In the genomic region with DNA sequence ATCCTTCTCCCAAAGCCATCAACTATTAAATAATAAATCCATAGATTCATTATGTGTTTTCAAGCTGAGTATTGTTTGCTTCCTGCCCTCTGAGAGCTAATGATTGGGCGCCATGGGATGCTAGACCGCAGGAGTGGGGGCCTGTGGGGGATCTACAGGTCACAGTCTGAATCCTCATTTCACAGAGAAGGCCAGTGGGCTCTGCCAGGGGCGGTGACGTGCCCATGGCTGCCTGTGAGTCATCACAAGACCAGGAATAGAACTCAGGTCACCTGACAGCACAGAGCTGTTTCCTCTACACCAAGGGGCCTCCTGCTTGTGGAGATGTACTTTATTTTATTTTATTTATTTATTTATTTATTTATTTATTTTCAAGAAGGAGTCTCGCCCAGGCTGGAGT, we compare ENCODE assay signal across 8 cellular contexts. TPM values are rescaled to one million over a fixed set of nuclear protein-coding genes. Genes with fewer than 3 reads are reported as not detected.
DNase-seq lines count a peak whose midpoint lies in the region; TF ChIP-seq lines count a peak whose summit lies in the region.

No MANE protein-coding gene starts in this region.

- no peak overlapping the region for H3K18ac ChIP-seq in trophoblast cell (ENCODE audit: low read length)

- no peak overlapping the region for H3K4ac ChIP-seq in trophoblast cell (ENCODE audit: low read depth, low read length)

- H3K27ac Mint-ChIP-seq in activated T-helper 1 cell treated with anti-CD3 and anti-CD28 coated beads, Interleukin-12 subunit alpha, Interleukin-12 subunit beta, Interleukin-2, Interleukin-4 antibody, amounts not matched to agents 30 ng/mL and 10 ng/mL and 1 ng/mL, durations not matched to agents 14 hours and 24 hours and 36 hours: peak overlapping the region; percentile 23

- H3K36me3 Mint-ChIP-seq in activated T-helper 1 cell treated with anti-CD3 and anti-CD28 coated beads, Interleukin-12 subunit alpha, Interleukin-12 subunit beta, Interleukin-2, Interleukin-4 antibody, amounts not matched to agents 30 ng/mL and 10 ng/mL and 1 ng/mL, durations not matched to agents 14 hours and 24 hours and 36 hours (ENCODE audit: low read depth): no peaks in the 10 kb centered on the region

- no peak overlapping the region for H3K9ac ChIP-seq in trophoblast cell (ENCODE audit: low read length)

- H3K36me3 ChIP-seq in trophoblast cell (ENCODE audit: control insufficient read depth in 1 of 2, insufficient read depth in 2 of 2, low read length in 2 of 2): no peaks in the 10 kb centered on the region

- no peaks in the 10 kb centered on the region for H3K27me3 ChIP-seq in trophoblast cell (ENCODE audit: insufficient read depth, low read length)

- H3K27me3 Mint-ChIP-seq in activated T-helper 1 cell treated with anti-CD3 and anti-CD28 coated beads, Interleukin-12 subunit alpha, Interleukin-12 subunit beta, Interleukin-2, Interleukin-4 antibody, amounts not matched to agents 30 ng/mL and 10 ng/mL and 1 ng/mL, durations not matched to agents 14 hours and 24 hours and 36 hours (ENCODE audit: insufficient read depth): no peaks in the 10 kb centered on the region

- no peak overlapping the region for H4K8ac ChIP-seq in trophoblast cell (ENCODE audit: low read depth, low read length)

- no peak overlapping the region for H2AFZ ChIP-seq in trophoblast cell (ENCODE audit: insufficient read depth, low read length, poor library complexity)

- no peaks in the 10 kb centered on the region for H3K4me1 ChIP-seq in trophoblast cell (ENCODE audit: control insufficient read depth in 1 of 2, insufficient read depth in 2 of 2, low read length in 2 of 2)

- intact Hi-C loops in activated T-helper 1 cell treated with anti-CD3 and anti-CD28 coated beads, Interleukin-12 subunit alpha, Interleukin-12 subunit beta, Interleukin-2, Interleukin-4 antibody, amounts not matched to agents 30 ng/mL and 10 ng/mL and 1 ng/mL, durations not matched to agents 14 hours and 24 hours and 36 hours (cut with micrococcal nuclease): no loop called here

- peaks cover 33% of the 10 kb centered on the region for H3K4me1 Mint-ChIP-seq in activated T-helper 1 cell treated with anti-CD3 and anti-CD28 coated beads, Interleukin-12 subunit alpha, Interleukin-12 subunit beta, Interleukin-2, Interleukin-4 antibody, amounts not matched to agents 30 ng/mL and 10 ng/mL and 1 ng/mL, durations not matched to agents 14 hours and 24 hours and 36 hours (ENCODE audit: low read depth)

- no peak overlapping the region for H2AK5ac ChIP-seq in trophoblast cell (ENCODE audit: low read length)

- H3K9me3 ChIP-seq in trophoblast cell (ENCODE audit: insufficient read depth, low read depth, low read length): no peaks in the 10 kb centered on the region

- WGBS in trophoblast cell (ENCODE audit: extremely low coverage, insufficient coverage, insufficient read length): no CpG with 5 or more reads among the region's 5 CpGs

- H3K79me2 ChIP-seq in trophoblast cell (ENCODE audit: control insufficient read depth, insufficient read depth, low read length, poor library complexity): no peaks in the 10 kb centered on the region

- TF ChIP-seq POLR2A in NB4 (IDR thresholded peaks at IDR 0.05; ENCODE audit: extremely low read depth, insufficient read length): no peak

- no peak overlapping the region for H2BK12ac ChIP-seq in trophoblast cell (ENCODE audit: low read length)

- TF ChIP-seq CTCF in NB4 (IDR thresholded peaks at IDR 0.05; ENCODE audit: low read depth, low read length) (no peak), fibroblast of villous mesenchyme (IDR thresholded peaks at IDR 0.05; ENCODE audit: insufficient read depth, low read depth, low read length) (no peak)

- no peak overlapping the region for H3K23ac ChIP-seq in trophoblast cell (ENCODE audit: low read length)

- peak overlapping the region; percentile 57 for H3K4me3 Mint-ChIP-seq in activated T-helper 1 cell treated with anti-CD3 and anti-CD28 coated beads, Interleukin-12 subunit alpha, Interleukin-12 subunit beta, Interleukin-2, Interleukin-4 antibody, amounts not matched to agents 30 ng/mL and 10 ng/mL and 1 ng/mL, durations not matched to agents 14 hours and 24 hours and 36 hours

- DNase-seq in ELR (ENCODE audit: low read depth) (peak; percentile 88), NB4 (ENCODE audit: low read depth) (peak; percentile 67), fibroblast of villous mesenchyme (ENCODE audit: low read depth) (peak; percentile 88), trophoblast cell (peak; percentile 19 to 42), NCI-H82 (lab: John Stamatoyannopoulos, UW) (no peak), NCI-H526 treated with DMSO at 0.1 percent for 48 hours (lab: John Stamatoyannopoulos, UW) (no peak), SKM-1 (lab: John Stamatoyannopoulos, UW; ENCODE audit: unreplicated experiment) (no peak)
- peak; percentile 11 for DNase-seq in activated T-helper 1 cell treated with anti-CD3 and anti-CD28 coated beads, Interleukin-12 subunit alpha, Interleukin-12 subunit beta, Interleukin-2, Interleukin-4 antibody, amounts not matched to agents 30 ng/mL and 10 ng/mL and 1 ng/mL, durations not matched to agents 14 hours and 24 hours and 36 hours (ENCODE audit: low spot score)

- H2BK5ac ChIP-seq in trophoblast cell (ENCODE audit: low read depth, low read length, poor library complexity): no peak overlapping the region

- no peak overlapping the region for H3K14ac ChIP-seq in trophoblast cell (ENCODE audit: low read length)

- no peak overlapping the region for H4K91ac ChIP-seq in trophoblast cell (ENCODE audit: low read depth, low read length)

- H3K4me3 ChIP-seq in NB4 (ENCODE audit: low read depth, low read length) (no peak overlapping the region), fibroblast of villous mesenchyme (ENCODE audit: low read depth, low read length) (no peak overlapping the region), trophoblast cell (ENCODE audit: low read depth, low read length) (no peak overlapping the region)

- no peaks in the 10 kb centered on the region for H3K79me1 ChIP-seq in trophoblast cell (ENCODE audit: low read length)

- no peak overlapping the region for H2BK120ac ChIP-seq in trophoblast cell (ENCODE audit: insufficient read depth, low read length, poor library complexity)

- no peak overlapping the region for H3K4me2 ChIP-seq in trophoblast cell (ENCODE audit: low read length)

- H3K9me3 Mint-ChIP-seq in activated T-helper 1 cell treated with anti-CD3 and anti-CD28 coated beads, Interleukin-12 subunit alpha, Interleukin-12 subunit beta, Interleukin-2, Interleukin-4 antibody, amounts not matched to agents 30 ng/mL and 10 ng/mL and 1 ng/mL, durations not matched to agents 14 hours and 24 hours and 36 hours: no peaks in the 10 kb centered on the region

- H4K12ac ChIP-seq in trophoblast cell (ENCODE audit: low read depth, low read length): no peak overlapping the region

- H3K27ac ChIP-seq in trophoblast cell (ENCODE audit: low read depth, low read length): no peak overlapping the region

RNA-seq across cellular contexts. Expression of a gene that starts 15.0 kb away (rescaled TPM):
- total RNA-seq in activated T-helper 1 cell treated with anti-CD3 and anti-CD28 coated beads, Interleukin-12 subunit alpha, Interleukin-12 subunit beta, Interleukin-2, Interleukin-4 antibody, amounts not matched to agents 30 ng/mL and 10 ng/mL and 1 ng/mL, durations not matched to agents 14 hours and 24 hours and 36 hours: 4.9 and 5.0 TPM in 2 replicates
- 11.6 and 30.2 TPM in 2 replicates for total RNA-seq in fibroblast of villous mesenchyme
- 0.29 and 0.42 TPM in 2 replicates for polyA plus RNA-seq in trophoblast cell (2013)

Comparison
In these comparisons a context has a peak if more than half of its experiments do, and no peak if none do; other contexts are left out.
1. DNase-seq: peak in ELR (single experiment), NB4 (single experiment), activated T-helper 1 cell treated with anti-CD3 and anti-CD28 coated beads, Interleukin-12 subunit alpha, Interleukin-12 subunit beta, Interleukin-2, Interleukin-4 antibody, amounts not matched to agents 30 ng/mL and 10 ng/mL and 1 ng/mL, durations not matched to agents 14 hours and 24 hours and 36 hours (single experiment), fibroblast of villous mesenchyme (single experiment) and trophoblast cell (2 of 2); none in NCI-H82 (single experiment), NCI-H526 treated with DMSO at 0.1 percent for 48 hours (single experiment) and SKM-1 (single experiment).